ENCODE assay signal across 1 cellular context in the genomic region with DNA sequence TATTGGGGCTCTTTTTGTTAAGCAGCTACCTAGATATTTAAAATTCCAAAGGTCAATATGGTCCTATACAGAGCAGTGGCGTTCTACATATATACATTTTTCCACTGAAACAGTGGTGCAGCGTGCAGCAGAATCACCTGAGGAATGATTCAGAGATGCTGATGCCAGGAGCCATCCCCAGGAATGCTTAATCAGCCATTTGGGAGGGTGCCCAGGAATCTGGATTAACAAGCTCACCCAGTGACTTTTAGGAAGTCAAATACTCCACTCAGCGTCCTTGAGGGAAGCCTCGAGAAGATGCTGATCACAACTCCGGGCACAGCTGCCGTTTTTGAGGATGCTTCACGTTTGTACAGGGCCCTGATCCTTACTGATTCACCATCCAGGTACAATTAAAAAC.
TF ChIP-seq lines count a peak whose summit lies in the region.

No MANE protein-coding gene starts in this region.

TF ChIP-seq in SK-N-SH, 30 proteins besides CTCF, POLR2A, EP300 and RAD21 (continued from another document):
- TF ChIP-seq FOXM1 (IDR thresholded peaks at IDR 0.05; ENCODE audit: low read depth), result no peak
- TF ChIP-seq, protein P1, sequence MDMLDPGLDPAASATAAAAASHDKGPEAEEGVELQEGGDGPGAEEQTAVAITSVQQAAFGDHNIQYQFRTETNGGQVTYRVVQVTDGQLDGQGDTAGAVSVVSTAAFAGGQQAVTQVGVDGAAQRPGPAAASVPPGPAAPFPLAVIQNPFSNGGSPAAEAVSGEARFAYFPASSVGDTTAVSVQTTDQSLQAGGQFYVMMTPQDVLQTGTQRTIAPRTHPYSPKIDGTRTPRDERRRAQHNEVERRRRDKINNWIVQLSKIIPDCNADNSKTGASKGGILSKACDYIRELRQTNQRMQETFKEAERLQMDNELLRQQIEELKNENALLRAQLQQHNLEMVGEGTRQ (IDR thresholded peaks at IDR 0.05; ENCODE audit: borderline replicate concordance, low read depth, low read length), result no peak
- TF ChIP-seq RXRA (IDR thresholded peaks at IDR 0.05; ENCODE audit: borderline replicate concordance, low read depth), result no peak
- TF ChIP-seq EZH2phosphoT487 (IDR thresholded peaks at IDR 0.05; ENCODE audit: borderline replicate concordance, low read depth), result no peak
- TF ChIP-seq, protein P2, sequence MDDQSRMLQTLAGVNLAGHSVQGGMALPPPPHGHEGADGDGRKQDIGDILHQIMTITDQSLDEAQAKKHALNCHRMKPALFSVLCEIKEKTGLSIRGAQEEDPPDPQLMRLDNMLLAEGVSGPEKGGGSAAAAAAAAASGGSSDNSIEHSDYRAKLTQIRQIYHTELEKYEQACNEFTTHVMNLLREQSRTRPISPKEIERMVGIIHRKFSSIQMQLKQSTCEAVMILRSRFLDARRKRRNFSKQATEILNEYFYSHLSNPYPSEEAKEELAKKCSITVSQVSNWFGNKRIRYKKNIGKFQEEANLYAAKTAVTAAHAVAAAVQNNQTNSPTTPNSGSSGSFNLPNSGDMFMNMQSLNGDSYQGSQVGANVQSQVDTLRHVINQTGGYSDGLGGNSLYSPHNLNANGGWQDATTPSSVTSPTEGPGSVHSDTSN (IDR thresholded peaks at IDR 0.05), result no peak
- TF ChIP-seq, protein P3, sequence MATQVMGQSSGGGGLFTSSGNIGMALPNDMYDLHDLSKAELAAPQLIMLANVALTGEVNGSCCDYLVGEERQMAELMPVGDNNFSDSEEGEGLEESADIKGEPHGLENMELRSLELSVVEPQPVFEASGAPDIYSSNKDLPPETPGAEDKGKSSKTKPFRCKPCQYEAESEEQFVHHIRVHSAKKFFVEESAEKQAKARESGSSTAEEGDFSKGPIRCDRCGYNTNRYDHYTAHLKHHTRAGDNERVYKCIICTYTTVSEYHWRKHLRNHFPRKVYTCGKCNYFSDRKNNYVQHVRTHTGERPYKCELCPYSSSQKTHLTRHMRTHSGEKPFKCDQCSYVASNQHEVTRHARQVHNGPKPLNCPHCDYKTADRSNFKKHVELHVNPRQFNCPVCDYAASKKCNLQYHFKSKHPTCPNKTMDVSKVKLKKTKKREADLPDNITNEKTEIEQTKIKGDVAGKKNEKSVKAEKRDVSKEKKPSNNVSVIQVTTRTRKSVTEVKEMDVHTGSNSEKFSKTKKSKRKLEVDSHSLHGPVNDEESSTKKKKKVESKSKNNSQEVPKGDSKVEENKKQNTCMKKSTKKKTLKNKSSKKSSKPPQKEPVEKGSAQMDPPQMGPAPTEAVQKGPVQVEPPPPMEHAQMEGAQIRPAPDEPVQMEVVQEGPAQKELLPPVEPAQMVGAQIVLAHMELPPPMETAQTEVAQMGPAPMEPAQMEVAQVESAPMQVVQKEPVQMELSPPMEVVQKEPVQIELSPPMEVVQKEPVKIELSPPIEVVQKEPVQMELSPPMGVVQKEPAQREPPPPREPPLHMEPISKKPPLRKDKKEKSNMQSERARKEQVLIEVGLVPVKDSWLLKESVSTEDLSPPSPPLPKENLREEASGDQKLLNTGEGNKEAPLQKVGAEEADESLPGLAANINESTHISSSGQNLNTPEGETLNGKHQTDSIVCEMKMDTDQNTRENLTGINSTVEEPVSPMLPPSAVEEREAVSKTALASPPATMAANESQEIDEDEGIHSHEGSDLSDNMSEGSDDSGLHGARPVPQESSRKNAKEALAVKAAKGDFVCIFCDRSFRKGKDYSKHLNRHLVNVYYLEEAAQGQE (IDR thresholded peaks at IDR 0.05; ENCODE audit: low read depth, low read length), result no peak
- no peak for TF ChIP-seq MXI1 (IDR thresholded peaks at IDR 0.05; ENCODE audit: low read depth, low read length)
- no peak for TF ChIP-seq RFX5 (IDR thresholded peaks at IDR 0.05; ENCODE audit: low read length)
- TF ChIP-seq GABPA (IDR thresholded peaks at IDR 0.05; ENCODE audit: low read depth), result no peak
